In the genomic region with DNA sequence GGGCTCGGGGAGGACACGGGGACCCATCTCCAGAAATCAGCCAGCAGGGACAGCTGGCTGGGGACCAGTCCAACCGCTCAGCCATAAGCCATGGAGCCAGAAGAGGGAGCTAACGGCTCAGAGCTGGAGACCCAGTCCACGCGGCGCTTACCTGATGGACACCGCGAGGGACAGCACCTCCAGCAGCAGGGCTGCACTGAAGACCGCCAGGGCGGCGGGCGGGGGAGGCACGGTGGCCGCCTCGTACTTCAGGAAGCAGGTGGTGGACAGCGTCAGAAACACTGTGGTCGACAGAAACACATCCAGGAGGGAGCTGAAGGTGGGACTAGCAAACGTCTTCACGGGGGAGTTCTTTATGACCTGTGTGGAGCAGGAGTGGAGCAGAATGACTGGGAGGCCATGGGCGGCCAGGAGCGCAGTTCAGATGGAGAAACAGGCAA, we compare ENCODE assay signal across 1 cellular context.
TF ChIP-seq lines count a peak whose summit lies in the region.

No MANE protein-coding gene starts in this region.

TF ChIP-seq in HepG2, 621 proteins besides CTCF, POLR2A, EP300 and RAD21 (continued from another document):
- TF ChIP-seq, protein P1, sequence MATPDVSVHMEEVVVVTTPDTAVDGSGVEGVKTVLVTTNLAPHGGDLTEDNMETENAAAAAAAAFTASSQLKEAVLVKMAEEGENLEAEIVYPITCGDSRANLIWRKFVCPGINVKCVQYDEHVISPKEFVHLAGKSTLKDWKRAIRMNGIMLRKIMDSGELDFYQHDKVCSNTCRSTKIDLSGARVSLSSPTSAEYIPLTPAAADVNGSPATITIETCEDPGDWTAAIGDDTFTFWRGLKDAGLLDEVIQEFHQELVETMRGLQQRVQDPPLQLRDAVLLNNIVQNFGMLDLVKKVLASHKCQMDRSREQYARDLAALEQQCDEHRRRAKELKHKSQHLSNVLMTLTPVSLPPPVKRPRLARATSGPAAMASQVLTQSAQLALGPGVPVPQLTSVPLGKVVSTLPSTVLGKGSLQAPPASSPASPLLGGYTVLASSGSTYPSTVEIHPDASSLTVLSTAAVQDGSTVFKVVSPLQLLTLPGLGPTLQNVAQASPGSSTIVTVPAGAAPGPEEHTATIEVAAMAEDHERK (CRISPR knock-in tag; IDR thresholded peaks at IDR 0.05; ENCODE audit: low read depth): no peak
- TF ChIP-seq FOXK2 (IDR thresholded peaks at IDR 0.05) (no peak), ZMYM4 (CRISPR knock-in tag; IDR thresholded peaks at IDR 0.05) (0 out of 2 replicates have a peak, but pooled peaks have one; percentile 38), NR2F6 (IDR thresholded peaks at IDR 0.05) (no peak), NR2F6 (CRISPR knock-in tag; IDR thresholded peaks at IDR 0.05) (0 out of 2 replicates have a peak, but pooled peaks have one; percentile 4), ZNF883 (CRISPR knock-in tag; IDR thresholded peaks at IDR 0.05; ENCODE audit: not compliant biosample characterization) (no peak), PHF8 (CRISPR knock-in tag; IDR thresholded peaks at IDR 0.05) (0 out of 2 replicates have a peak, but pooled peaks have one; percentile 26), ZFP41 (CRISPR knock-in tag; IDR thresholded peaks at IDR 0.05; ENCODE audit: borderline replicate concordance) (no peak), FOXK1 (CRISPR knock-in tag; IDR thresholded peaks at IDR 0.05; ENCODE audit: borderline replicate concordance, low read depth) (no peak), TBX3 (IDR thresholded peaks at IDR 0.05; ENCODE audit: borderline replicate concordance) (no peak), TCF7L2 (IDR thresholded peaks at IDR 0.05; ENCODE audit: low read depth, low read length) (no peak), GABPB1 (CRISPR knock-in tag; IDR thresholded peaks at IDR 0.05) (0 out of 2 replicates have a peak, but pooled peaks have one; percentile 11), MTA3 (CRISPR knock-in tag; IDR thresholded peaks at IDR 0.05) (no peak)
- TF ChIP-seq, protein P2, sequence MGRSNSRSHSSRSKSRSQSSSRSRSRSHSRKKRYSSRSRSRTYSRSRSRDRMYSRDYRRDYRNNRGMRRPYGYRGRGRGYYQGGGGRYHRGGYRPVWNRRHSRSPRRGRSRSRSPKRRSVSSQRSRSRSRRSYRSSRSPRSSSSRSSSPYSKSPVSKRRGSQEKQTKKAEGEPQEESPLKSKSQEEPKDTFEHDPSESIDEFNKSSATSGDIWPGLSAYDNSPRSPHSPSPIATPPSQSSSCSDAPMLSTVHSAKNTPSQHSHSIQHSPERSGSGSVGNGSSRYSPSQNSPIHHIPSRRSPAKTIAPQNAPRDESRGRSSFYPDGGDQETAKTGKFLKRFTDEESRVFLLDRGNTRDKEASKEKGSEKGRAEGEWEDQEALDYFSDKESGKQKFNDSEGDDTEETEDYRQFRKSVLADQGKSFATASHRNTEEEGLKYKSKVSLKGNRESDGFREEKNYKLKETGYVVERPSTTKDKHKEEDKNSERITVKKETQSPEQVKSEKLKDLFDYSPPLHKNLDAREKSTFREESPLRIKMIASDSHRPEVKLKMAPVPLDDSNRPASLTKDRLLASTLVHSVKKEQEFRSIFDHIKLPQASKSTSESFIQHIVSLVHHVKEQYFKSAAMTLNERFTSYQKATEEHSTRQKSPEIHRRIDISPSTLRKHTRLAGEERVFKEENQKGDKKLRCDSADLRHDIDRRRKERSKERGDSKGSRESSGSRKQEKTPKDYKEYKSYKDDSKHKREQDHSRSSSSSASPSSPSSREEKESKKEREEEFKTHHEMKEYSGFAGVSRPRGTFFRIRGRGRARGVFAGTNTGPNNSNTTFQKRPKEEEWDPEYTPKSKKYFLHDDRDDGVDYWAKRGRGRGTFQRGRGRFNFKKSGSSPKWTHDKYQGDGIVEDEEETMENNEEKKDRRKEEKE (IDR thresholded peaks at IDR 0.05): no peak
TF ChIP-seq in HepG2: peak in this region for 17.
